ENCODE assay signal across 2 cellular contexts in the genomic region with DNA sequence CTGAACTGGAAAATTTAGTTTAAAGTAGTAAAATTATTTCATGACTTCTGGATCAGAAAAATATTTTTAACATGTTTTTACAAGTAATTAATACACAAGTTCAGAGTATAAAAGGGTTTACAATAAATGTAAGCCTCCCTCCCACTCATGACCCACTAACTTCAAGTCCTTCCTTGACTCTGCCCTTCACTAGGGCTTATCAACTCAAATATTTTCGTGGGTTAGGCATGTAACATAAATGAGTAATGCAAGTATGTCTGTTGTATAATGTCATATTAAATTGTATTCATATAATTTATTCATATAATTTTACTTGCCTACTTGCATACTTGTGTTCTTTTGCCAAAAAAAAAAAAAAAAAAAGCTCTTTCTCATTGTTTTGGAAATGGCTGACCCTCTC.
TF ChIP-seq lines count a peak whose summit lies in the region.

No MANE protein-coding gene starts in this region.

TF ChIP-seq in SK-N-SH, 30 proteins besides CTCF, POLR2A, EP300 and RAD21:
- no peak for TF ChIP-seq CHD2 (IDR thresholded peaks at IDR 0.05; ENCODE audit: low read length, partially characterized antibody)
- TF ChIP-seq ELF1 (IDR thresholded peaks at IDR 0.05): no peak
- no peak for TF ChIP-seq NFIC (IDR thresholded peaks at IDR 0.05; ENCODE audit: borderline replicate concordance)
- no peak for TF ChIP-seq RFX5 (IDR thresholded peaks at IDR 0.05; ENCODE audit: low read length)
- TF ChIP-seq NRF1 (IDR thresholded peaks at IDR 0.05; ENCODE audit: low read depth, low read length): no peak
- no peak for TF ChIP-seq RCOR1 (IDR thresholded peaks at IDR 0.05; ENCODE audit: low read length)
- TF ChIP-seq YY1 (IDR thresholded peaks at IDR 0.05; ENCODE audit: low read depth): no peak
- TF ChIP-seq, protein P1, sequence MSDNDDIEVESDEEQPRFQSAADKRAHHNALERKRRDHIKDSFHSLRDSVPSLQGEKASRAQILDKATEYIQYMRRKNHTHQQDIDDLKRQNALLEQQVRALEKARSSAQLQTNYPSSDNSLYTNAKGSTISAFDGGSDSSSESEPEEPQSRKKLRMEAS (IDR thresholded peaks at IDR 0.05; ENCODE audit: low read depth): no peak
- no peak for TF ChIP-seq JUND (IDR thresholded peaks at IDR 0.05)
- no peak for TF ChIP-seq MXI1 (IDR thresholded peaks at IDR 0.05; ENCODE audit: low read depth, low read length)
- no peak for TF ChIP-seq RXRA (IDR thresholded peaks at IDR 0.05; ENCODE audit: borderline replicate concordance, low read depth)
- TF ChIP-seq, protein P2, sequence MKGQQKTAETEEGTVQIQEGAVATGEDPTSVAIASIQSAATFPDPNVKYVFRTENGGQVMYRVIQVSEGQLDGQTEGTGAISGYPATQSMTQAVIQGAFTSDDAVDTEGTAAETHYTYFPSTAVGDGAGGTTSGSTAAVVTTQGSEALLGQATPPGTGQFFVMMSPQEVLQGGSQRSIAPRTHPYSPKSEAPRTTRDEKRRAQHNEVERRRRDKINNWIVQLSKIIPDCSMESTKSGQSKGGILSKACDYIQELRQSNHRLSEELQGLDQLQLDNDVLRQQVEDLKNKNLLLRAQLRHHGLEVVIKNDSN (IDR thresholded peaks at IDR 0.05; ENCODE audit: borderline replicate concordance, low read depth): no peak
- no peak for TF ChIP-seq SIN3A (IDR thresholded peaks at IDR 0.05; ENCODE audit: borderline replicate concordance, low read depth, low read length)
- TF ChIP-seq GATA2 (CRISPR knock-in tag; IDR thresholded peaks at IDR 0.05): no peak
- TF ChIP-seq POLR2AphosphoS5 (IDR thresholded peaks at IDR 0.05; ENCODE audit: low read depth, low read length): no peak

TF ChIP-seq in SK-N-SH treated with all-trans-retinoic acid at 6 μM for 48 hours, 23 proteins besides CTCF, POLR2A, EP300 and RAD21:
- TF ChIP-seq TCF4 (CRISPR knock-in tag; IDR thresholded peaks at IDR 0.05; ENCODE audit: borderline replicate concordance) (no peak), ARNTL (CRISPR knock-in tag; IDR thresholded peaks at IDR 0.05; ENCODE audit: borderline replicate concordance, low read depth) (no peak), ZFP3 (CRISPR knock-in tag; IDR thresholded peaks at IDR 0.05) (no peak), GLIS3 (CRISPR knock-in tag; IDR thresholded peaks at IDR 0.05) (no peak), CSDC2 (CRISPR knock-in tag; IDR thresholded peaks at IDR 0.05) (no peak), ZNF70 (CRISPR knock-in tag; IDR thresholded peaks at IDR 0.05) (no peak), ZNF8 (CRISPR knock-in tag; IDR thresholded peaks at IDR 0.05) (no peak), ZFP30 (CRISPR knock-in tag; IDR thresholded peaks at IDR 0.05) (no peak), ZC3H10 (CRISPR knock-in tag; IDR thresholded peaks at IDR 0.05) (no peak), BACH2 (CRISPR knock-in tag; IDR thresholded peaks at IDR 0.05; ENCODE audit: borderline replicate concordance) (no peak), OSR1 (CRISPR knock-in tag; IDR thresholded peaks at IDR 0.05) (no peak), TOX (CRISPR knock-in tag; IDR thresholded peaks at IDR 0.05; ENCODE audit: borderline replicate concordance) (no peak), PPARA (CRISPR knock-in tag; IDR thresholded peaks at IDR 0.05; ENCODE audit: borderline replicate concordance) (no peak), ESRRG (CRISPR knock-in tag; IDR thresholded peaks at IDR 0.05) (no peak), SNAI2 (CRISPR knock-in tag; IDR thresholded peaks at IDR 0.05) (no peak)
- TF ChIP-seq, protein P3, sequence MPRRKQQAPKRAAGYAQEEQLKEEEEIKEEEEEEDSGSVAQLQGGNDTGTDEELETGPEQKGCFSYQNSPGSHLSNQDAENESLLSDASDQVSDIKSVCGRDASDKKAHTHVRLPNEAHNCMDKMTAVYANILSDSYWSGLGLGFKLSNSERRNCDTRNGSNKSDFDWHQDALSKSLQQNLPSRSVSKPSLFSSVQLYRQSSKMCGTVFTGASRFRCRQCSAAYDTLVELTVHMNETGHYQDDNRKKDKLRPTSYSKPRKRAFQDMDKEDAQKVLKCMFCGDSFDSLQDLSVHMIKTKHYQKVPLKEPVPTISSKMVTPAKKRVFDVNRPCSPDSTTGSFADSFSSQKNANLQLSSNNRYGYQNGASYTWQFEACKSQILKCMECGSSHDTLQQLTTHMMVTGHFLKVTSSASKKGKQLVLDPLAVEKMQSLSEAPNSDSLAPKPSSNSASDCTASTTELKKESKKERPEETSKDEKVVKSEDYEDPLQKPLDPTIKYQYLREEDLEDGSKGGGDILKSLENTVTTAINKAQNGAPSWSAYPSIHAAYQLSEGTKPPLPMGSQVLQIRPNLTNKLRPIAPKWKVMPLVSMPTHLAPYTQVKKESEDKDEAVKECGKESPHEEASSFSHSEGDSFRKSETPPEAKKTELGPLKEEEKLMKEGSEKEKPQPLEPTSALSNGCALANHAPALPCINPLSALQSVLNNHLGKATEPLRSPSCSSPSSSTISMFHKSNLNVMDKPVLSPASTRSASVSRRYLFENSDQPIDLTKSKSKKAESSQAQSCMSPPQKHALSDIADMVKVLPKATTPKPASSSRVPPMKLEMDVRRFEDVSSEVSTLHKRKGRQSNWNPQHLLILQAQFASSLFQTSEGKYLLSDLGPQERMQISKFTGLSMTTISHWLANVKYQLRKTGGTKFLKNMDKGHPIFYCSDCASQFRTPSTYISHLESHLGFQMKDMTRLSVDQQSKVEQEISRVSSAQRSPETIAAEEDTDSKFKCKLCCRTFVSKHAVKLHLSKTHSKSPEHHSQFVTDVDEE (CRISPR knock-in tag; IDR thresholded peaks at IDR 0.05): no peak
- TF ChIP-seq, protein P4, sequence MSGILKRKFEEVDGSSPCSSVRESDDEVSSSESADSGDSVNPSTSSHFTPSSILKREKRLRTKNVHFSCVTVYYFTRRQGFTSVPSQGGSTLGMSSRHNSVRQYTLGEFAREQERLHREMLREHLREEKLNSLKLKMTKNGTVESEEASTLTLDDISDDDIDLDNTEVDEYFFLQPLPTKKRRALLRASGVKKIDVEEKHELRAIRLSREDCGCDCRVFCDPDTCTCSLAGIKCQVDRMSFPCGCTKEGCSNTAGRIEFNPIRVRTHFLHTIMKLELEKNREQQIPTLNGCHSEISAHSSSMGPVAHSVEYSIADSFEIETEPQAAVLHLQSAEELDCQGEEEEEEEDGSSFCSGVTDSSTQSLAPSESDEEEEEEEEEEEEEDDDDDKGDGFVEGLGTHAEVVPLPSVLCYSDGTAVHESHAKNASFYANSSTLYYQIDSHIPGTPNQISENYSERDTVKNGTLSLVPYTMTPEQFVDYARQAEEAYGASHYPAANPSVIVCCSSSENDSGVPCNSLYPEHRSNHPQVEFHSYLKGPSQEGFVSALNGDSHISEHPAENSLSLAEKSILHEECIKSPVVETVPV (CRISPR knock-in tag; IDR thresholded peaks at IDR 0.05): no peak
- TF ChIP-seq, protein P5, sequence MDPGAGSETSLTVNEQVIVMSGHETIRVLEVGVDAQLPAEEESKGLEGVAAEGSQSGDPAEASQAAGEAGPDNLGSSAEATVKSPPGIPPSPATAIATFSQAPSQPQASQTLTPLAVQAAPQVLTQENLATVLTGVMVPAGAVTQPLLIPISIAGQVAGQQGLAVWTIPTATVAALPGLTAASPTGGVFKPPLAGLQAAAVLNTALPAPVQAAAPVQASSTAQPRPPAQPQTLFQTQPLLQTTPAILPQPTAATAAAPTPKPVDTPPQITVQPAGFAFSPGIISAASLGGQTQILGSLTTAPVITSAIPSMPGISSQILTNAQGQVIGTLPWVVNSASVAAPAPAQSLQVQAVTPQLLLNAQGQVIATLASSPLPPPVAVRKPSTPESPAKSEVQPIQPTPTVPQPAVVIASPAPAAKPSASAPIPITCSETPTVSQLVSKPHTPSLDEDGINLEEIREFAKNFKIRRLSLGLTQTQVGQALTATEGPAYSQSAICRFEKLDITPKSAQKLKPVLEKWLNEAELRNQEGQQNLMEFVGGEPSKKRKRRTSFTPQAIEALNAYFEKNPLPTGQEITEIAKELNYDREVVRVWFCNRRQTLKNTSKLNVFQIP (CRISPR knock-in tag; IDR thresholded peaks at IDR 0.05; ENCODE audit: borderline replicate concordance, low read depth): no peak
